Comparison of ENCODE assay signal across 10 cellular contexts in the genomic region with DNA sequence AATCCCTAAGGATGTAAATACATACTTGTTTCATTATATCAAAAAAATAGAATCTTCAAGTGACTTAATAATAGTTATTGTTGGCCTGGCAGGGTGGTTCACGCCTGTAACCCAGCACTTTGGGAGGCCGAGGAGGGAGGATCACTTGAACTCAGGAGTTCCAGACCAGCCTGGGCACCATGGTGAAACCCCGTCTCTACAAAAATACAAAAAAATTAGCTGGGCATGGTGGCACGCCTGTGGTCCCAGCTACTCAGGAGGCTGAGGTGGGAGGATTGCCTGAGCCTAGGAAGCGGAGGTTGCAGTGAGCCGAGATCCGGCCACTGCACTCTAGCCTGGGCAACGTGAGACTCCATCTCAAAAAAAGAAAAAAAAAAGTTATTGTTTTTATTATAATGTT. TPM values are rescaled to one million over a fixed set of nuclear protein-coding genes. Genes with fewer than 3 reads are reported as not detected.
DNase-seq lines count a peak whose midpoint lies in the region; ATAC-seq, FAIRE-seq and TF ChIP-seq lines count a peak whose summit lies in the region.
"Had no signal": no experiment of that assay in that cellular context is flagged by ENCODE, and none has a peak within 500 bp of the region (broad histone marks: within the 10 kb centered on the region; RNA-seq: fewer than 3 reads in every experiment).

No MANE protein-coding gene starts in this region.

- H3K27me3 ChIP-seq in left ventricle myocardium inferior (ENCODE audit: low read depth) (no peaks in the 10 kb centered on the region), right atrium auricular region (no peaks in the 10 kb centered on the region), lower lobe of right lung (ENCODE audit: low read depth) (no peaks in the 10 kb centered on the region), upper lobe of left lung (no peaks in the 10 kb centered on the region), small intestine (ENCODE audit: control insufficient read depth in 2 of 2, insufficient read depth in 2 of 2, low read length in 2 of 2) (no peaks in the 10 kb centered on the region)

- no peaks in the 10 kb centered on the region for H3K36me3 ChIP-seq in left ventricle myocardium inferior
- H3K36me3 ChIP-seq in right atrium auricular region = no peaks in the 10 kb centered on the region
- H3K36me3 ChIP-seq in lower lobe of right lung = no peaks in the 10 kb centered on the region
- H3K36me3 ChIP-seq in upper lobe of left lung = no peaks in the 10 kb centered on the region
- H3K36me3 ChIP-seq in small intestine (ENCODE audit: control insufficient read depth in 2 of 2, insufficient read depth in 2 of 2, low read length in 2 of 2) = peaks cover 0 to 1% of the 10 kb centered on the region in 2 donors

- no peaks in the 10 kb centered on the region for H3K27me3 Mint-ChIP-seq in activated naive CD8-positive, alpha-beta T cell treated with anti-CD3 and anti-CD28 coated beads for 36 hours

- H3K27ac ChIP-seq in left ventricle myocardium inferior (replicated peaks) (no peak overlapping the region), right atrium auricular region (no peak overlapping the region), lower lobe of right lung (peak overlapping the region; percentile 9), upper lobe of left lung (peak overlapping the region in 2 of 4 donors; percentile 96 to 98), small intestine (ENCODE audit: low read depth in 1 of 2, low read length in 1 of 2) (no peak overlapping the region)

- TF ChIP-seq EP300 in upper lobe of left lung (IDR thresholded peaks at IDR 0.05) = no peak

- WGBS in upper lobe of left lung, 2 donors = 65 to 77% methylated on average over 8 of the region's 8 CpGs
- WGBS in small intestine, 3 donors = 78 to 85% (median 79%) methylated on average over 8 of the region's 8 CpGs

- peak overlapping the region; percentile 100 for H3K27ac Mint-ChIP-seq in activated naive CD8-positive, alpha-beta T cell treated with anti-CD3 and anti-CD28 coated beads for 36 hours

- TF ChIP-seq CTCF in left ventricle myocardium inferior (IDR thresholded peaks at IDR 0.05; ENCODE audit: borderline replicate concordance) = no peak
- TF ChIP-seq CTCF in right atrium auricular region (IDR thresholded peaks at IDR 0.05) = no peak
- no peak for TF ChIP-seq CTCF in lower lobe of right lung (IDR thresholded peaks at IDR 0.05)
- TF ChIP-seq CTCF in upper lobe of left lung (IDR thresholded peaks at IDR 0.05) = no peak

- H3K4me1 ChIP-seq in left ventricle myocardium inferior (peaks cover 90% of the 10 kb centered on the region), right atrium auricular region (peaks cover 0 to 50% of the 10 kb centered on the region in 2 donors), lower lobe of right lung (peaks cover 71% of the 10 kb centered on the region), upper lobe of left lung (peaks cover 45 to 63% (median 53%) of the 10 kb centered on the region in 4 donors), small intestine (ENCODE audit: control insufficient read depth in 2 of 2, insufficient read depth in 1 of 2, low read depth in 1 of 2, low read length in 1 of 2) (peaks cover 3 to 5% of the 10 kb centered on the region in 2 donors)

- H3K4me3 ChIP-seq in left ventricle myocardium inferior (peak overlapping the region; percentile 95), right atrium auricular region (peak overlapping the region in 1 of 2 donors; percentile 96), lower lobe of right lung (peak overlapping the region; percentile 92), upper lobe of left lung (peak overlapping the region in 3 of 4 donors; percentile 8 to 97 (median 81)), small intestine (ENCODE audit: low read depth in 1 of 2, low read length in 2 of 2) (peak overlapping the region in 1 of 2 donors; percentile 17)

- TF ChIP-seq POLR2A in upper lobe of left lung (IDR thresholded peaks at IDR 0.05) = no peak

- peak overlapping the region; percentile 91 for H3K4me3 Mint-ChIP-seq in activated naive CD8-positive, alpha-beta T cell treated with anti-CD3 and anti-CD28 coated beads for 36 hours

- H3K36me3 Mint-ChIP-seq in activated naive CD8-positive, alpha-beta T cell treated with anti-CD3 and anti-CD28 coated beads for 36 hours = peaks cover 37% of the 10 kb centered on the region

- intact Hi-C loops in left ventricle myocardium inferior (cut with micrococcal nuclease) = no loop called here
- intact Hi-C loops in lower lobe of right lung (cut with DNase I) = no loop called here

- H3K9me3 ChIP-seq in left ventricle myocardium inferior (replicated peaks) (no peaks in the 10 kb centered on the region), right atrium auricular region (no peaks in the 10 kb centered on the region), lower lobe of right lung (no peaks in the 10 kb centered on the region), upper lobe of left lung (no peaks in the 10 kb centered on the region), small intestine (ENCODE audit: control insufficient read depth, low read depth) (no peaks in the 10 kb centered on the region)

- no peaks in the 10 kb centered on the region for H3K9me3 Mint-ChIP-seq in activated naive CD8-positive, alpha-beta T cell treated with anti-CD3 and anti-CD28 coated beads for 36 hours

- H3K4me1 Mint-ChIP-seq in activated naive CD8-positive, alpha-beta T cell treated with anti-CD3 and anti-CD28 coated beads for 36 hours = peaks cover 48% of the 10 kb centered on the region

- FAIRE-seq in small intestine (lab: Jason Lieb, UNC) = no peak

- no peak for DNase-seq in left ventricle myocardium inferior
- DNase-seq in right atrium auricular region (ENCODE audit: low spot score) = no peak
- no peak for DNase-seq in activated naive CD8-positive, alpha-beta T cell treated with anti-CD3 and anti-CD28 coated beads for 36 hours
- no peak for DNase-seq in lower lobe of right lung
- DNase-seq in upper lobe of left lung = no peak
- DNase-seq in small intestine = no peak
- DNase-seq in nucleus accumbens (lab: John Stamatoyannopoulos, UW) = no peak
- no peak for DNase-seq in NK-92 (lab: John Stamatoyannopoulos, UW; ENCODE audit: unreplicated experiment)
- DNase-seq: DMS153, hypothalamus had no signal

- ATAC-seq in lower lobe of right lung (no peak), upper lobe of left lung (ENCODE audit: low FRiP score in 2 of 2) (no peak)

RNA-seq across cellular contexts. Expression of gene USP15, which starts 1.7 kb away (rescaled TPM):
- 58.0 TPM for total RNA-seq in left ventricle myocardium inferior
- 10 to 100 TPM; 41.1 to 49.7 TPM for total RNA-seq in right atrium auricular region
- 100 to 1,000 TPM; 118 to 137 TPM for total RNA-seq in activated naive CD8-positive, alpha-beta T cell treated with anti-CD3 and anti-CD28 coated beads for 36 hours
- 91.9 TPM for total RNA-seq in lower lobe of right lung
- 100 to 1,000 TPM in 2 of 6 donors, 10 to 100 TPM in 4; 66.5 to 239 (median 81.2) TPM for total RNA-seq in upper lobe of left lung
- 10 to 100 TPM; 33.9 to 60.8 (median 54.6) TPM for polyA plus RNA-seq in small intestine
